Comparison of ENCODE assay signal across 27 cellular contexts in the genomic region with DNA sequence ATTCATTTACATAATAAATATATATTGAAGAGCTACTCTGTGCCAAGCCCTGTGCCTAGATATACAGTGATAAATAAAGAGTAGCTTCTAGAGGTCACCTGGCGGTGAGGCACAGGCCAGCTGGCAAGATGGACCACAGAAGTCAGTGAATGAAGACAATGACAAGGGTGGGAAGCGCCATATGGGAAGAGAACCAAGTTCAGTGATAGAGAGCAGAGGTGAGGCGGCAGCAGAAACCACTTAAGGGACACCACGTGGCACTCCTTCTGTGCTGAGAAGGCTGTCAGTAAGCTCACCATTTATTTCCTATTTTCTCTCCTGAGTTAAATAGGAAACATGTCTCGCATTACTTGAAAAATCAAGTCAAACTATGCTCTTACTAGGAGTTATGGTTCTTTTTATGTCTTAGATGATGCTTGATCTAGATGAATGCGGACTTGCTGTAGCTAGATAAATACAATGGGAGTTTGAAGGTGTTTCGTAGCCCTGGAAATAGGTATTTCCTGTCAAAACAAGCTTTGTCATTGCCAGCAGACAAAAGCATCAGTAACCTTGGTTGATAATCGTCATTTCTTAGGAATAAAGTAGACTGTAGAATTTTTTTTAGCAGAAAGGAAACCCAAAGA. TPM values are rescaled to one million over a fixed set of nuclear protein-coding genes. Genes with fewer than 3 reads are reported as not detected.
DNase-seq lines count a peak whose midpoint lies in the region; FAIRE-seq and TF ChIP-seq lines count a peak whose summit lies in the region.
"Had no signal": no experiment of that assay in that cellular context is flagged by ENCODE, and none has a peak within 500 bp of the region (broad histone marks: within the 10 kb centered on the region; RNA-seq: fewer than 3 reads in every experiment).

No MANE protein-coding gene starts in this region.

- peak overlapping the region in 1 of 3 donors; percentile 76 for H3K9ac ChIP-seq in skeletal muscle tissue (ENCODE audit: low read depth in 1 of 3, low read length in 3 of 3)

- TF ChIP-seq EP300 in transverse colon (IDR thresholded peaks at IDR 0.05; ENCODE audit: low read depth) = no peak

- WGBS in transverse colon (ENCODE audit: low coverage in 1 of 2), 2 donors = 84 to 93% methylated on average over 8 of the region's 8 CpGs

- H3K27me3 ChIP-seq in bronchial epithelial cell (ENCODE audit: control insufficient read depth, insufficient read depth, low read length) = peaks cover 1% of the 10 kb centered on the region
- no peaks in the 10 kb centered on the region for H3K27me3 ChIP-seq in skeletal muscle tissue (ENCODE audit: control insufficient read depth in 3 of 3, insufficient read depth in 3 of 3, low read length in 3 of 3)
- peaks cover 2% of the 10 kb centered on the region for H3K27me3 ChIP-seq in transverse colon
- H3K27me3 ChIP-seq: MG63 had no signal

- TF ChIP-seq POLR2A in transverse colon (IDR thresholded peaks at IDR 0.05) = no peak

- TF ChIP-seq CTCF in bronchial epithelial cell (IDR thresholded peaks at IDR 0.05; ENCODE audit: insufficient read depth, low read length, severe bottlenecking) (no peak), transverse colon (IDR thresholded peaks at IDR 0.05) (no peak)

- no peaks in the 10 kb centered on the region for H3K36me3 ChIP-seq in bronchial epithelial cell (ENCODE audit: control insufficient read depth, insufficient read depth, low read length)
- H3K36me3 ChIP-seq in skeletal muscle tissue (ENCODE audit: control insufficient read depth in 3 of 3, insufficient read depth in 3 of 3, low read length in 3 of 3) = no peaks in the 10 kb centered on the region
- no peaks in the 10 kb centered on the region for H3K36me3 ChIP-seq in transverse colon
- H3K36me3 ChIP-seq: MG63, sigmoid colon had no signal

- H3K4me1 ChIP-seq in skeletal muscle tissue (ENCODE audit: control insufficient read depth in 3 of 3, insufficient read depth in 3 of 3, low read length in 3 of 3) = peaks cover 18 to 35% (median 33%) of the 10 kb centered on the region in 3 donors
- H3K4me1 ChIP-seq in transverse colon = peaks cover 0 to 3% (median 1%) of the 10 kb centered on the region in 4 donors
- H3K4me1 ChIP-seq: A549, sigmoid colon had no signal

- FAIRE-seq in bronchial epithelial cell (lab: Jason Lieb, UNC) = no peak
- no peak for FAIRE-seq in HTR-8/SVneo (lab: Jason Lieb, UNC)
- FAIRE-seq: A549, GM12878 had no signal

- H3K27ac ChIP-seq in skeletal muscle tissue (ENCODE audit: low read depth, low read length) (peak overlapping the region; percentile 87), transverse colon (no peak overlapping the region)
- H3K27ac ChIP-seq: A549, sigmoid colon had no signal

- in situ Hi-C loops in transverse colon (cut with MboI; ENCODE audit: low pct_ligation_motif_present in 1 of 4, low pct_unique_long_range_greater_than_20kb in 1 of 4, low sequenced_read_pairs in 3 of 4) = no loop called here

- H3K4me3 ChIP-seq in bronchial epithelial cell (ENCODE audit: low read depth, low read length) = no peak overlapping the region
- H3K4me3 ChIP-seq in skeletal muscle tissue (ENCODE audit: low read length in 3 of 3) = no peak overlapping the region
- no peak overlapping the region for H3K4me3 ChIP-seq in transverse colon
- H3K4me3 ChIP-seq: A549, GM12878, GM23338, MG63, sigmoid colon had no signal

- intact Hi-C loops in transverse colon (cut with DNase I; ENCODE audit: low total_unique reads) = no loop called here

- H3K9me3 ChIP-seq in skeletal muscle tissue (ENCODE audit: control insufficient read depth in 3 of 3, low read length in 3 of 3) = no peaks in the 10 kb centered on the region
- H3K9me3 ChIP-seq in transverse colon = no peaks in the 10 kb centered on the region
- H3K9me3 ChIP-seq: A549, MG63, sigmoid colon had no signal

- DNase-seq in NCI-H510A treated with DMSO at 0.1 percent for 48 hours (lab: John Stamatoyannopoulos, UW) = peak; percentile 17
- no peak for DNase-seq in NCI-H510A (lab: John Stamatoyannopoulos, UW)
- DNase-seq in NCI-H1092 (lab: John Stamatoyannopoulos, UW) = peak; percentile 4
- peak; percentile 59 for DNase-seq in bronchial epithelial cell (ENCODE audit: low read depth)
- DNase-seq in transverse colon = no peak
- no peak for DNase-seq in midbrain (lab: John Stamatoyannopoulos, UW)
- DNase-seq in HTR-8/SVneo (ENCODE audit: insufficient read length, low spot score) = no peak
- DNase-seq: activated B cell treated with CpG ODN at 0.5 μM for 24 hours; activated CD4-positive, alpha-beta T cell treated with anti-CD3 and anti-CD28 coated beads, Interleukin-2, amount 50 U/mL, for 48 hours; activated effector memory CD4-positive, alpha-beta T cell treated with anti-CD3 and anti-CD28 coated beads, Interleukin-2, amount 50 U/mL, for 16 hours; activated naive CD8-positive, alpha-beta T cell treated with anti-CD3 and anti-CD28 coated beads, Interleukin-2, amount 10 ng/mL, durations not matched to agents 7 days and 5 days; DMS79 treated with DMSO at 0.1 percent for 48 hours; effector memory CD8-positive, alpha-beta T cell; foreskin fibroblast; hippocampal formation; KBM-7; MG63; NCI-H1417 treated with DMSO at 0.1 percent for 48 hours; nephron progenitor cell; OCI-M1; sigmoid colon; stimulated activated CD4-positive, alpha-beta T cell treated with anti-CD3 and anti-CD28 coated beads, Interleukin-15, amount 100 ng/mL, for 24 hours; T1000 had no signal

RNA-seq across cellular contexts. Expression of gene ALOX5AP, which starts 17.8 kb away (rescaled TPM):
- total RNA-seq in bronchial epithelial cell (0.51 TPM in 1 of 2 replicates, not detected in the other), skeletal muscle tissue (6.8 TPM), transverse colon (10 to 100 TPM in 3 of 4 donors, 1 to 10 TPM in 1; 1.2 to 18.7 (median 14.1) TPM)
- total RNA-seq: GM23338 had no signal

Comparison
In these comparisons a context has a peak if more than half of its experiments do, and no peak if none do; other contexts are left out.
1. DNase-seq: peak in NCI-H510A treated with DMSO at 0.1 percent for 48 hours (single experiment), NCI-H1092 (single experiment) and bronchial epithelial cell (single experiment); none in NCI-H510A (single experiment), transverse colon (single experiment), midbrain (single experiment) and HTR-8/SVneo (single experiment).